Comparison of ENCODE assay signal across 33 cellular contexts in genomic region chr14:75371297-75371696, GRCh38.
"Had no signal": no experiment of that assay in that cellular context is flagged by ENCODE, and none has a peak within 500 bp of the region (broad histone marks: within the 10 kb centered on the region; RNA-seq: fewer than 3 reads in every experiment).

No MANE protein-coding gene starts in this region.

- H3K27ac Mint-ChIP-seq: activated CD4-positive, alpha-beta memory T cell treated with anti-CD3 and anti-CD28 coated beads for 36 hours; activated CD4-positive, alpha-beta T cell treated with anti-CD3 and anti-CD28 coated beads for 36 hours; activated CD4-positive, alpha-beta T cell treated with anti-CD3 and anti-CD28 coated beads, Interleukin-2, amount 10 ng/mL, durations not matched to agents 24 days and 14 days; activated CD8-positive, alpha-beta memory T cell treated with anti-CD3 and anti-CD28 coated beads, Interleukin-2, amount 10 ng/mL, durations not matched to agents 7 days and 5 days; activated CD8-positive, alpha-beta T cell treated with anti-CD3 and anti-CD28 coated beads, Interleukin-2, amount 10 ng/mL, durations not matched to agents 7 days and 5 days; activated T-cell treated with anti-CD3 and anti-CD28 coated beads, Interleukin-2, amount 50 U/mL, for 24 hours; activated T-cell treated with anti-CD3 and anti-CD28 coated beads, Interleukin-2, amount 50 U/mL, for 72 hours had no signal

- ATAC-seq: activated CD4-positive, alpha-beta T cell treated with anti-CD3 and anti-CD28 coated beads for 36 hours; activated CD8-positive, alpha-beta memory T cell treated with anti-CD3 and anti-CD28 coated beads, Interleukin-2, amount 10 ng/mL, durations not matched to agents 7 days and 5 days; activated CD8-positive, alpha-beta T cell treated with anti-CD3 and anti-CD28 coated beads, Interleukin-2, amount 10 ng/mL, durations not matched to agents 7 days and 5 days; activated T-cell treated with anti-CD3 and anti-CD28 coated beads, Interleukin-2, amount 50 U/mL, for 72 hours had no signal

- H3K4me3 Mint-ChIP-seq: activated CD4-positive, alpha-beta memory T cell treated with anti-CD3 and anti-CD28 coated beads for 36 hours; activated CD4-positive, alpha-beta T cell treated with anti-CD3 and anti-CD28 coated beads for 36 hours; activated CD4-positive, alpha-beta T cell treated with anti-CD3 and anti-CD28 coated beads, Interleukin-2, amount 10 ng/mL, durations not matched to agents 24 days and 14 days; activated CD8-positive, alpha-beta memory T cell treated with anti-CD3 and anti-CD28 coated beads, Interleukin-2, amount 10 ng/mL, durations not matched to agents 7 days and 5 days; activated CD8-positive, alpha-beta T cell treated with anti-CD3 and anti-CD28 coated beads, Interleukin-2, amount 10 ng/mL, durations not matched to agents 7 days and 5 days; activated naive CD8-positive, alpha-beta T cell; activated T-cell treated with anti-CD3 and anti-CD28 coated beads, Interleukin-2, amount 50 U/mL, for 24 hours; activated T-cell treated with anti-CD3 and anti-CD28 coated beads, Interleukin-2, amount 50 U/mL, for 72 hours; central memory CD8-positive, alpha-beta T cell; dendritic cell treated with granulocyte-macrophage colony-stimulating factor and Interleukin-4, amounts not matched to agents 40 ng/mL and 50 ng/mL, for 4 days had no signal

- H3K27ac ChIP-seq: brain microvascular endothelial cell, coronary artery, epithelial cell of prostate had no signal

- DNase-seq: activated CD4-positive, alpha-beta memory T cell treated with anti-CD3 and anti-CD28 coated beads for 36 hours; activated CD4-positive, alpha-beta T cell treated with anti-CD3 and anti-CD28 coated beads for 36 hours; activated CD4-positive, alpha-beta T cell treated with anti-CD3 and anti-CD28 coated beads, Interleukin-2, amount 10 ng/mL, durations not matched to agents 24 days and 14 days; activated CD4-positive, CD25-positive, alpha-beta regulatory T cell; activated CD4-positive, CD25-positive, alpha-beta regulatory T cell treated with anti-CD3 and anti-CD28 coated beads, Interleukin-2, amount 50 U/mL, for 72 hours; activated CD8-positive, alpha-beta memory T cell treated with anti-CD3 and anti-CD28 coated beads, Interleukin-2, amount 10 ng/mL, durations not matched to agents 7 days and 5 days; activated CD8-positive, alpha-beta memory T cell treated with anti-CD3 and anti-CD28 coated beads, Interleukin-2, amount 50 U/mL, for 48 hours; activated CD8-positive, alpha-beta T cell treated with anti-CD3 and anti-CD28 coated beads, Interleukin-2, amount 10 ng/mL, durations not matched to agents 7 days and 5 days; activated effector memory CD4-positive, alpha-beta T cell treated with Interleukin-2 at 50 U/mL for 16 hours; activated gamma-delta T cell treated with Interleukin-2 at 50 U/mL for 16 hours; activated naive CD4-positive, alpha-beta T cell treated with anti-CD3 and anti-CD28 coated beads, Interleukin-2, amount 50 U/mL, for 16 hours; activated naive CD4-positive, alpha-beta T cell treated with Interleukin-2 at 50 U/mL for 16 hours; activated T-cell treated with anti-CD3 and anti-CD28 coated beads for 4 hours; activated T-cell treated with anti-CD3 and anti-CD28 coated beads, Interleukin-2, amount 50 U/mL, for 24 hours; activated T-cell treated with anti-CD3 and anti-CD28 coated beads, Interleukin-2, amount 50 U/mL, for 72 hours; amniotic stem cell; anterior cingulate cortex; brain microvascular endothelial cell; dorsolateral prefrontal cortex; effector memory CD4-positive, alpha-beta T cell; foreskin fibroblast; glutamatergic neuron; T-helper 2 cell had no signal

- FAIRE-seq: astrocyte, bronchial epithelial cell, endometrium, endothelial cell of umbilical vein, frontal cortex had no signal

- H3K36me3 Mint-ChIP-seq: activated CD4-positive, alpha-beta memory T cell treated with anti-CD3 and anti-CD28 coated beads for 36 hours; activated CD8-positive, alpha-beta memory T cell treated with anti-CD3 and anti-CD28 coated beads, Interleukin-2, amount 10 ng/mL, durations not matched to agents 7 days and 5 days had no signal

- H3K4me1 Mint-ChIP-seq: activated CD4-positive, alpha-beta T cell treated with anti-CD3 and anti-CD28 coated beads for 36 hours; activated CD4-positive, alpha-beta T cell treated with anti-CD3 and anti-CD28 coated beads, Interleukin-2, amount 10 ng/mL, durations not matched to agents 24 days and 14 days; activated CD8-positive, alpha-beta memory T cell treated with anti-CD3 and anti-CD28 coated beads, Interleukin-2, amount 10 ng/mL, durations not matched to agents 7 days and 5 days; central memory CD8-positive, alpha-beta T cell had no signal

- H3K4me3 ChIP-seq: coronary artery had no signal

- H3K27me3 ChIP-seq: dorsolateral prefrontal cortex had no signal

- H3K27me3 Mint-ChIP-seq: activated CD4-positive, alpha-beta memory T cell treated with anti-CD3 and anti-CD28 coated beads for 36 hours; activated CD4-positive, alpha-beta T cell treated with anti-CD3 and anti-CD28 coated beads for 36 hours; dendritic cell treated with granulocyte-macrophage colony-stimulating factor and Interleukin-4, amounts not matched to agents 40 ng/mL and 50 ng/mL, for 4 days had no signal

- H3K9me3 Mint-ChIP-seq: activated CD4-positive, alpha-beta memory T cell treated with anti-CD3 and anti-CD28 coated beads for 36 hours; activated T-cell treated with anti-CD3 and anti-CD28 coated beads, Interleukin-2, amount 50 U/mL, for 24 hours; central memory CD8-positive, alpha-beta T cell had no signal

- H3K36me3 ChIP-seq: brain microvascular endothelial cell had no signal
